ENCODE assay signal across 10 cellular contexts in genomic region chr1:209435654-209436566, GRCh38.
A peak's percentile ranks its signal among the peaks of the same experiment; 100 is the strongest.
DNase-seq lines count a peak whose midpoint lies in the region; ATAC-seq, FAIRE-seq and TF ChIP-seq lines count a peak whose summit lies in the region.
"Had no signal": no experiment of that assay in that cellular context is flagged by ENCODE, and none has a peak within 500 bp of the region (broad histone marks: within the 10 kb centered on the region; RNA-seq: fewer than 3 reads in every experiment).

No MANE protein-coding gene starts in this region.

- POLR2A ChIA-PET in MCF 10A (lab: Yijun Ruan, JAX) = interaction anchor here (0.5 to 38.6 kb wide), 26 partner anchors 8 to 1228 kb away, joined by 3 to 6956 read pairs (median 8); no protein-coding TSS in a partner anchor

- no peak overlapping the region for H2AFZ ChIP-seq in keratinocyte (ENCODE audit: control insufficient read depth, low read length)

- intact Hi-C loops in MCF 10A (cut with micrococcal nuclease) = loop anchor here (1.0 to 10.0 kb wide), 11 partner anchors 38 to 784 kb away; no protein-coding TSS in a partner anchor

- H3K4me1 ChIP-seq in keratinocyte (ENCODE audit: control insufficient read depth, extremely low read depth, insufficient read depth, low read length) = peaks cover 40% of the 10 kb centered on the region

- peak; percentile 85 for ATAC-seq in GM21825 (IDR thresholded peaks at IDR 0.05; ENCODE audit: unreplicated experiment)

- peaks cover 37% of the 10 kb centered on the region for H3K36me3 Mint-ChIP-seq in MCF 10A (ENCODE audit: insufficient read depth, unreplicated experiment)

- H3K9me3 Mint-ChIP-seq in MCF 10A (ENCODE audit: unreplicated experiment) = peaks cover 8% of the 10 kb centered on the region

- no TSS peak for BruUV-seq in MCF 10A (replicated peaks; lab: Mats Ljungman, UMichigan)

- CTCF ChIA-PET in MCF 10A (lab: Yijun Ruan, JAX) = interaction anchor here (0.5 to 26.1 kb wide), 45 partner anchors 8 to 1671 kb away, joined by 3 to 1242 read pairs (median 5); no protein-coding TSS in a partner anchor

- no peaks in the 10 kb centered on the region for H3K27me3 Mint-ChIP-seq in MCF 10A (ENCODE audit: insufficient read depth, unreplicated experiment)

- peaks cover 5% of the 10 kb centered on the region for H3K79me2 ChIP-seq in keratinocyte (ENCODE audit: control insufficient read depth, insufficient read depth, low read length)

- H4K20me1 ChIP-seq in keratinocyte (ENCODE audit: control insufficient read depth, extremely low read depth, insufficient read depth, low read length) = peaks cover 3% of the 10 kb centered on the region
- H4K20me1 ChIP-seq: BLaER1 treated with 17β-estradiol and CSF1 and Interleukin-3, amounts not matched to agents 10 nM and 100 nM had no signal

- peak overlapping the region; percentile 85 for H3K27ac ChIP-seq in keratinocyte (ENCODE audit: control insufficient read depth, insufficient read depth, low read length)

- no peak overlapping the region for H3K4me3 Mint-ChIP-seq in MCF 10A (ENCODE audit: unreplicated experiment)

- no peaks in the 10 kb centered on the region for H3K9me3 ChIP-seq in keratinocyte (ENCODE audit: control insufficient read depth, low read depth, low read length)

- H3K4me3 ChIP-seq in Jurkat, Clone E6-1 (ENCODE audit: low read length) = no peak overlapping the region
- H3K4me3 ChIP-seq in keratinocyte (ENCODE audit: control insufficient read depth in 2 of 3, extremely low read depth in 1 of 3, insufficient read depth in 2 of 3, low read depth in 1 of 3, low read length in 3 of 3) = no peak overlapping the region
- H3K4me3 ChIP-seq: BLaER1 treated with 17β-estradiol and CSF1 and Interleukin-3, amounts not matched to agents 10 nM and 100 nM had no signal

- no peak overlapping the region for H3K4me2 ChIP-seq in keratinocyte (ENCODE audit: control insufficient read depth, extremely low read depth, insufficient read depth, low read depth, low read length)

- peak overlapping the region; percentile 90 for H3K27ac Mint-ChIP-seq in MCF 10A (ENCODE audit: low read depth, unreplicated experiment)

- peaks cover 2 to 11% of the 10 kb centered on the region in 2 experiments for H3K36me3 ChIP-seq in keratinocyte (ENCODE audit: control insufficient read depth in 2 of 2, extremely low read depth in 1 of 2, insufficient read depth in 2 of 2, low read length in 2 of 2)
- H3K36me3 ChIP-seq: BLaER1 treated with 17β-estradiol and CSF1 and Interleukin-3, amounts not matched to agents 10 nM and 100 nM had no signal

- peak overlapping the region; percentile 61 for H3K9ac ChIP-seq in keratinocyte (ENCODE audit: control insufficient read depth, extremely low read depth, insufficient read depth, low read length)
- H3K9ac ChIP-seq: BLaER1 treated with 17β-estradiol and CSF1 and Interleukin-3, amounts not matched to agents 10 nM and 100 nM had no signal

- DNase-seq in NCI-H2029 (lab: John Stamatoyannopoulos, UW) (peak; percentile 9), NCI-H2029 treated with DMSO at 0.1 percent for 48 hours (lab: John Stamatoyannopoulos, UW) (no peak), RPMI7951 (ENCODE audit: low read depth) (peak; percentile 64), MCF 10A (ENCODE audit: unreplicated experiment) (peak; percentile 97), keratinocyte (ENCODE audit: low read depth, low spot score) (no peak)
- DNase-seq in Jurkat, Clone E6-1 (ENCODE audit: low read depth, low spot score) = peak; percentile 20
- DNase-seq in stimulated activated CD4-positive, alpha-beta T cell treated with anti-CD3 and anti-CD28 coated beads, Interleukin-4, amount 100 ng/mL, for 48 hours (ENCODE audit: low read depth in 2 of 2) = peak; percentile 27 to 49

- H3K27me3 ChIP-seq in keratinocyte (ENCODE audit: control insufficient read depth, extremely low read depth, insufficient read depth, low read length) = no peaks in the 10 kb centered on the region

- dilution Hi-C loops in keratinocyte (cut with MboI; ENCODE audit: extremely low pct_ligation_motif_present, low sequenced_read_pairs) = no loop called here

- TF ChIP-seq CTCF in MCF 10A (IDR thresholded peaks at IDR 0.05; ENCODE audit: unreplicated experiment) (peak; percentile 100), keratinocyte (optimal IDR thresholded peaks at IDR 0.05 in 1 of 3, IDR thresholded peaks at IDR 0.05 in 1 of 3, conservative IDR thresholded peaks at IDR 0.05 in 1 of 3; ENCODE audit: extremely low read depth in 1 of 3, insufficient read depth in 2 of 3, low read length in 3 of 3) (peak; percentile 80 to 99 (median 93))

- peak; percentile 96 for FAIRE-seq in keratinocyte (lab: Jason Lieb, UNC)
- FAIRE-seq: endometrium had no signal

- peaks cover 51% of the 10 kb centered on the region for H3K4me1 Mint-ChIP-seq in MCF 10A (ENCODE audit: insufficient read depth, unreplicated experiment)

- H3K9me1 ChIP-seq in keratinocyte (ENCODE audit: control insufficient read depth, extremely low read depth, insufficient read depth, low read length) = no peaks in the 10 kb centered on the region

Comparison
In these comparisons a context has a peak if more than half of its experiments do, and no peak if none do; other contexts are left out.
1. DNase-seq: peak in NCI-H2029 (single experiment), Jurkat, Clone E6-1 (single experiment), RPMI7951 (single experiment), MCF 10A (single experiment) and stimulated activated CD4-positive, alpha-beta T cell treated with anti-CD3 and anti-CD28 coated beads, Interleukin-4, amount 100 ng/mL, for 48 hours (2 of 2); none in NCI-H2029 treated with DMSO at 0.1 percent for 48 hours (single experiment) and keratinocyte (single experiment).